In genomic region chr3:32493437-32494414, GRCh38 we compare ENCODE assay signal across 10 cellular contexts. TPM values are rescaled to one million over a fixed set of nuclear protein-coding genes. Genes with fewer than 3 reads are reported as not detected.
DNase-seq lines count a peak whose midpoint lies in the region; ATAC-seq lines count a peak whose summit lies in the region.
"Had no signal": no experiment of that assay in that cellular context is flagged by ENCODE, and none has a peak within 500 bp of the region (broad histone marks: within the 10 kb centered on the region; RNA-seq: fewer than 3 reads in every experiment).

No MANE protein-coding gene starts in this region.

- peak; percentile 5 for DNase-seq in ACHN
- no peak for DNase-seq in iPS-NIHi7 (ENCODE audit: extremely low spot score)
- no peak for DNase-seq in NCI-H2107 (lab: John Stamatoyannopoulos, UW)
- DNase-seq in GM03348 (ENCODE audit: low spot score), result no peak
- DNase-seq in activated CD4-positive, alpha-beta T cell treated with anti-CD3 and anti-CD28 coated beads, Interleukin-2, amount 50 U/mL, for 4 hours, result no peak
- DNase-seq: hippocampal formation had no signal

- H3K9me3 Mint-ChIP-seq in activated T-helper 17 cell treated with anti-CD3 and anti-CD28 coated beads, Interleukin-2, amount 50 U/mL, for 72 hours, result no peaks in the 10 kb centered on the region
- H3K9me3 Mint-ChIP-seq: activated naive CD4-positive, alpha-beta T cell treated with anti-CD3 and anti-CD28 coated beads, Interleukin-2, amount 50 U/mL, for 24 hours had no signal

- no peak overlapping the region for H3K4me3 Mint-ChIP-seq in activated T-helper 17 cell treated with anti-CD3 and anti-CD28 coated beads, Interleukin-2, amount 50 U/mL, for 72 hours
- H3K4me3 Mint-ChIP-seq: activated naive CD4-positive, alpha-beta T cell treated with anti-CD3 and anti-CD28 coated beads, Interleukin-2, amount 50 U/mL, for 24 hours had no signal

- no peaks in the 10 kb centered on the region for H3K27me3 Mint-ChIP-seq in activated T-helper 17 cell treated with anti-CD3 and anti-CD28 coated beads, Interleukin-2, amount 50 U/mL, for 72 hours
- H3K27me3 Mint-ChIP-seq: activated naive CD4-positive, alpha-beta T cell treated with anti-CD3 and anti-CD28 coated beads, Interleukin-2, amount 50 U/mL, for 24 hours had no signal

- H3K27ac Mint-ChIP-seq in activated T-helper 17 cell treated with anti-CD3 and anti-CD28 coated beads, Interleukin-2, amount 50 U/mL, for 72 hours, result no peak overlapping the region
- H3K27ac Mint-ChIP-seq: activated naive CD4-positive, alpha-beta T cell treated with anti-CD3 and anti-CD28 coated beads, Interleukin-2, amount 50 U/mL, for 24 hours had no signal

- ATAC-seq in GM19043 (IDR thresholded peaks at IDR 0.05; ENCODE audit: low read depth, unreplicated experiment) (peak; percentile 71), HG02973 (IDR thresholded peaks at IDR 0.05; ENCODE audit: unreplicated experiment) (peak; percentile 69)
- ATAC-seq in activated T-helper 17 cell treated with anti-CD3 and anti-CD28 coated beads, Interleukin-2, amount 50 U/mL, for 72 hours (replicated peaks), result peak; percentile 83

- in situ Hi-C loops in ACHN (cut with HindIII; ENCODE audit: low pct_ligation_motif_present, low pct_unique_long_range_greater_than_20kb, low sequenced_read_pairs), result no loop called here

- peaks cover 13% of the 10 kb centered on the region for H3K4me1 Mint-ChIP-seq in activated T-helper 17 cell treated with anti-CD3 and anti-CD28 coated beads, Interleukin-2, amount 50 U/mL, for 72 hours

- H3K36me3 Mint-ChIP-seq in activated T-helper 17 cell treated with anti-CD3 and anti-CD28 coated beads, Interleukin-2, amount 50 U/mL, for 72 hours (ENCODE audit: low read depth), result peaks cover 52% of the 10 kb centered on the region

RNA-seq across cellular contexts. Expression of gene CMTM6, which starts 8.9 kb away (rescaled TPM):
- total RNA-seq in activated T-helper 17 cell treated with anti-CD3 and anti-CD28 coated beads, Interleukin-2, amount 50 U/mL, for 72 hours, result 100 to 1,000 TPM; 101 to 124 TPM
